Comparison of ENCODE assay signal across 21 cellular contexts in genomic region chr5:54942064-54942778, GRCh38. TPM values are rescaled to one million over a fixed set of nuclear protein-coding genes. Genes with fewer than 3 reads are reported as not detected.
"Had no signal": no experiment of that assay in that cellular context is flagged by ENCODE, and none has a peak within 500 bp of the region (broad histone marks: within the 10 kb centered on the region; RNA-seq: fewer than 3 reads in every experiment).

No MANE protein-coding gene starts in this region.

- DNase-seq: activated CD4-positive, alpha-beta T cell treated with anti-CD3 and anti-CD28 coated beads, Interleukin-2, amount 50 U/mL, for 48 hours; activated CD4-positive, CD25-positive, alpha-beta regulatory T cell treated with anti-CD3 and anti-CD28 coated beads, Interleukin-2, amount 50 U/mL, for 72 hours; activated naive CD4-positive, alpha-beta T cell treated with anti-CD3 and anti-CD28 coated beads for 36 hours; activated naive CD8-positive, alpha-beta T cell treated with anti-CD3 and anti-CD28 coated beads, Interleukin-2, amount 50 U/mL, for 24 hours; foreskin keratinocyte; head of caudate nucleus; kidney glomerular epithelial cell; left ventricle myocardium superior; sigmoid colon; stimulated activated CD4-positive, alpha-beta T cell treated with anti-CD3 and anti-CD28 coated beads, Interleukin-12 subunit alpha, Interleukin-12 subunit beta, amount 100 ng/mL, for 4 hours; stimulated activated CD4-positive, alpha-beta T cell treated with anti-CD3 and anti-CD28 coated beads, Interleukin-2, amount 100 ng/mL, for 24 hours; stomach; testis; upper lobe of left lung had no signal

- H3K27me3 ChIP-seq: ascending aorta, sigmoid colon, stomach, testis, upper lobe of left lung had no signal

- H3K27ac ChIP-seq: ascending aorta, foreskin keratinocyte, prostate gland, sigmoid colon, stomach, testis, upper lobe of left lung had no signal

- ATAC-seq: activated naive CD8-positive, alpha-beta T cell treated with anti-CD3 and anti-CD28 coated beads, Interleukin-2, amount 50 U/mL, for 24 hours; esophagus mucosa; foreskin keratinocyte; left ventricle myocardium superior had no signal

- H3K27me3 Mint-ChIP-seq: activated naive CD8-positive, alpha-beta T cell treated with anti-CD3 and anti-CD28 coated beads, Interleukin-2, amount 50 U/mL, for 24 hours had no signal

- H3K36me3 ChIP-seq: ascending aorta, prostate gland, sigmoid colon, stomach, upper lobe of left lung had no signal

- H3K4me1 ChIP-seq: ascending aorta, foreskin keratinocyte, prostate gland, sigmoid colon, testis, upper lobe of left lung had no signal

- H3K4me3 ChIP-seq: ascending aorta, prostate gland, sigmoid colon, stomach, testis, upper lobe of left lung had no signal

- H3K4me1 Mint-ChIP-seq: activated naive CD8-positive, alpha-beta T cell treated with anti-CD3 and anti-CD28 coated beads, Interleukin-2, amount 50 U/mL, for 24 hours; neural crest cell had no signal

- H3K27ac Mint-ChIP-seq: activated naive CD4-positive, alpha-beta T cell treated with anti-CD3 and anti-CD28 coated beads for 36 hours; activated naive CD8-positive, alpha-beta T cell treated with anti-CD3 and anti-CD28 coated beads, Interleukin-2, amount 50 U/mL, for 24 hours; activated T-helper 2 cell treated with anti-CD3 and anti-CD28 coated beads, Interferon-gamma antibody, Interleukin-2, Interleukin-4, amounts not matched to agents 10 μg/mL and 5 μg/mL and 100 μg/mL, durations not matched to agents 14 hours and 24 hours and 36 hours had no signal

- H3K4me3 Mint-ChIP-seq: activated naive CD4-positive, alpha-beta T cell treated with anti-CD3 and anti-CD28 coated beads for 36 hours; activated naive CD8-positive, alpha-beta T cell treated with anti-CD3 and anti-CD28 coated beads, Interleukin-2, amount 50 U/mL, for 24 hours; neural crest cell had no signal

- H3K9me3 ChIP-seq: ascending aorta, prostate gland, sigmoid colon, stomach, testis, upper lobe of left lung had no signal

- H3K9me3 Mint-ChIP-seq: activated naive CD4-positive, alpha-beta T cell treated with anti-CD3 and anti-CD28 coated beads for 36 hours; activated naive CD8-positive, alpha-beta T cell treated with anti-CD3 and anti-CD28 coated beads, Interleukin-2, amount 50 U/mL, for 24 hours; activated T-helper 2 cell treated with anti-CD3 and anti-CD28 coated beads, Interferon-gamma antibody, Interleukin-2, Interleukin-4, amounts not matched to agents 10 μg/mL and 5 μg/mL and 100 μg/mL, durations not matched to agents 14 hours and 24 hours and 36 hours; neural crest cell had no signal

RNA-seq across cellular contexts. Expression of gene ESM1, which starts 43.2 kb away (rescaled TPM):
- total RNA-seq: activated naive CD4-positive, alpha-beta T cell treated with anti-CD3 and anti-CD28 coated beads for 36 hours; ascending aorta; bronchial epithelial cell; esophagus mucosa; left ventricle myocardium superior; mesenteric fat pad; neural crest cell; prostate gland; sigmoid colon had no signal
